In the genomic region with DNA sequence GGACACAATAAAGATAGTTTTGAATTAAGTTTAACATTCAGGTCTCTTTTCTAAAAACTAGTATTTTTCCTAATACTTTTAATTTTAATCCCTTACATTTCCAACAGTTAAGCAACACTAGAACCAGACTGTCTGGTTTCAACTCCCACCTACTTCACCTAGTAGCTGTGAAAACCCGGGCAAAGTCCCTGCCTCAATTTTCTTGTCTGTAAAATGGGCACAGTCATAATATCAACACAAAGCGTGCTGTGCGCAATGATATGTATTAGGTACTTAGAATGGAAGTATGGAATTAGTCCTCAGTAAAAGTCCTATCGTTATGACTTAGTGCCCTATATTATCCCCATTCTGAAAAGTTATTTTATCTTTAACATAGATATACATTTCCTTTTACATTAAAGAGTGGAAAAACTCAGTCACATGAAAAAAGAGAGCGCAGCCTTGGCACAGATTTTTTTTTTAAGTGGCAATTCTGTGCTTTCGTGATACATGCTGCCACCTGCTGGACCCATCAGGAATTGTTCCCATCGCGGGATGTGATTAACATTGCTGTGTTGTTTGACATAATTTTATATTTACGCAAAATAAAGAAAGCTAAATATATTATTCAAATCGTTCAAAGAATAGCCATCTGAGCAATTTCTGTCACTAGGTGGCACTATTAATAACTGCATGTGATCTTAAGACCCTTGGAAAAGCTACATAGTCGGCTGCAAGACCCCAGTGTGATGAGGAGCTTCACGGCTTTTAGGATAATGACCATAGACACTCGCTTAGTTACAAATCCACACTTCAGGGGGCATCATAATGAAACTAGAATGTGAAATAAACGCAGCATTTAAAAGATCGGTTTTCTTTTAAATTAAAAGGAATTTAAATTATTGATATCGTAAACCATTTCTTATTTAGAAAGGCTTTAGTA, we compare ENCODE assay signal across 8 cellular contexts. TPM values are rescaled to one million over a fixed set of nuclear protein-coding genes. Genes with fewer than 3 reads are reported as not detected.
DNase-seq lines count a peak whose midpoint lies in the region; ATAC-seq, FAIRE-seq and TF ChIP-seq lines count a peak whose summit lies in the region.

No MANE protein-coding gene starts in this region.

- H3K27me3 ChIP-seq in HUES48 (ENCODE audit: control insufficient read depth, insufficient read depth, low read length): no peaks in the 10 kb centered on the region

- intact Hi-C loops in posterior vena cava (cut with DNase I): loop anchor here in 1 of 2 donors (10.0 kb wide), 1 partner anchor 951 kb away; no protein-coding TSS in a partner anchor

- H3K9me3 ChIP-seq in A549 (no peaks in the 10 kb centered on the region), HUES48 (ENCODE audit: control insufficient read depth, insufficient read depth, low read length) (peaks cover 13% of the 10 kb centered on the region)

- TF ChIP-seq RAD21 in A549 (conservative IDR thresholded peaks at IDR 0.05 in 1 of 2, IDR thresholded peaks at IDR 0.05 in 1 of 2): peak; percentile 45 to 47; a peak in 4 of 5 replicates

- POLR2A ChIA-PET in A549 (lab: Yijun Ruan, JAX): no interaction called here

- DNase-seq in A549 (ENCODE audit: low read depth in 1 of 2, low spot score in 1 of 2) (peak in 1 of 2 experiments; percentile 29), RKO (ENCODE audit: low spot score) (peak; percentile 40), glomerular visceral epithelial cell (ENCODE audit: extremely low spot score) (peak; percentile 56), posterior vena cava (ENCODE audit: low spot score) (peak; percentile 82)
- peak; percentile 39 for DNase-seq in activated gamma-delta T cell treated with anti-CD3 and anti-CD28 coated beads, Interleukin-2, amount 50 U/mL, for 16 hours (ENCODE audit: low read depth)

- TF ChIP-seq CTCF in A549 (IDR thresholded peaks at IDR 0.05): peak; percentile 52

- H3K9ac ChIP-seq in HUES48 (ENCODE audit: low read depth, low read length): no peak overlapping the region

- no peak for TF ChIP-seq EP300 in A549 (IDR thresholded peaks at IDR 0.05)

- no peak overlapping the region for H3K4me2 ChIP-seq in A549

- TF ChIP-seq POLR2A in A549 (IDR thresholded peaks at IDR 0.05; ENCODE audit: low read length): no peak

- 33% methylated on average over 16 of the region's 16 CpGs for WGBS in A549 (ENCODE audit: missing lambda C conversion rate)

- no peaks in the 10 kb centered on the region for H3K36me3 ChIP-seq in HUES48 (ENCODE audit: control insufficient read depth, insufficient read depth, low read length)

- FAIRE-seq in A549 (lab: Jason Lieb, UNC): no peak

- no peak overlapping the region for H3K27ac ChIP-seq in A549
- H3K27ac ChIP-seq in HUES48 (ENCODE audit: low read depth, low read length): peak overlapping the region; percentile 54

- no peak for ATAC-seq in A549
- peak; percentile 82 for ATAC-seq in GM18517 (IDR thresholded peaks at IDR 0.05; ENCODE audit: unreplicated experiment)
- no peak for ATAC-seq in GM21737 (IDR thresholded peaks at IDR 0.05; ENCODE audit: unreplicated experiment)

- CTCF ChIA-PET in A549 (lab: Yijun Ruan, JAX): interaction anchor here (0.6 to 3.4 kb wide), 16 partner anchors 10 to 952 kb away, joined by 3 to 22 read pairs (median 3); no protein-coding TSS in a partner anchor

- no peak overlapping the region for H3K4me3 ChIP-seq in A549
- H3K4me3 ChIP-seq in HUES48 (ENCODE audit: low read depth, low read length): no peak overlapping the region

- no peaks in the 10 kb centered on the region for H3K4me1 ChIP-seq in A549
- H3K4me1 ChIP-seq in HUES48 (ENCODE audit: control insufficient read depth, insufficient read depth, low read length): no peaks in the 10 kb centered on the region

TF ChIP-seq in A549, 52 proteins besides CTCF, POLR2A, EP300 and RAD21:
- TF ChIP-seq SMC3 (IDR thresholded peaks at IDR 0.05) (peak; percentile 37; the same call in 1 of the 3 replicates), NFE2L2 (conservative IDR thresholded peaks at IDR 0.05; ENCODE audit: low read length) (no peak)
TF ChIP-seq in A549: peak in this region for 1.

RNA-seq across cellular contexts. Expression of a gene that starts 59.9 kb away (rescaled TPM):
- 9.1 and 10.0 TPM in 2 replicates for polyA plus RNA-seq in A549 (2011; rRNA removed)
- polyA plus RNA-seq in A549 (2012; cell fraction: cytosol; rRNA removed): 1.3 TPM in 2 replicates
- 0.84 and 1.3 TPM in 2 replicates for polyA plus RNA-seq in A549 (2012; cell fraction: nucleus; rRNA removed)
- 7.1 to 7.9 TPM (median 7.5 TPM) in 3 replicates for polyA plus RNA-seq in A549 (2017; fragmentation: RNase III; extraction: RNeasy Plus Mini Kit Qiagen cat#74134 plus additional on column Dnase treatment)
- polyA minus RNA-seq in A549 (2011; rRNA and poly(A)+ RNA removed): 2.1 and 2.6 TPM in 2 replicates
- total RNA-seq in posterior vena cava: 10 to 100 TPM; 10.1 to 17.2 TPM
